In the genomic region with DNA sequence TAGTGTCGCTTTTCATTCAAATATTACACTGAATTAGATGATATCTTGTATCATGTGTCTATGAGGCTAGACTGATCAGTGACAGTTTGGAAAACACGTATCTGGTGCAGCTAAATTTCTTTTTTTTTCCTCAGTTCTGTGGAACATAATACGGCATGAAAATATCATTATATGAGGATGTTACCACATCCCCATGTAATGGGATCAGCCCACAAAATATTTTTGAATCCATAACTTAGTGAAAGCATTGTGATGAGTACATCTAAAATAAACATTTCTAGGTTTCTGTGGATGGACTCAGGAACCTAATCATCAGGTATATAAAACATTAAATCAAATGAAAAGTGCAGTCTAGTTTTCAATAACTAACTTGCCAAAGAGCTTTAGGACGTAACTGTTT, we compare ENCODE assay signal across 28 cellular contexts.
A peak's percentile ranks its signal among the peaks of the same experiment; 100 is the strongest.
DNase-seq lines count a peak whose midpoint lies in the region; FAIRE-seq and TF ChIP-seq lines count a peak whose summit lies in the region.
"Had no signal": no experiment of that assay in that cellular context is flagged by ENCODE, and none has a peak within 500 bp of the region (broad histone marks: within the 10 kb centered on the region; RNA-seq: fewer than 3 reads in every experiment).

No MANE protein-coding gene starts in this region.

- no peak for DNase-seq in HFFc6
- no peak for DNase-seq in caudate nucleus (lab: John Stamatoyannopoulos, UW)
- peak; percentile 11 for DNase-seq in myocyte (ENCODE audit: low read depth)
- DNase-seq in superior temporal gyrus (ENCODE audit: extremely low spot score), result peak; percentile 77
- DNase-seq in spleen, result no peak
- DNase-seq in stimulated activated CD4-positive, alpha-beta T cell treated with anti-CD3 and anti-CD28 coated beads, Interleukin-2, amount 100 ng/mL, for 48 hours, result no peak
- no peak for DNase-seq in stimulated activated CD4-positive, alpha-beta T cell treated with anti-CD3 and anti-CD28 coated beads, Interleukin-2, amount 100 ng/mL, for 24 hours
- DNase-seq in HTR-8/SVneo (ENCODE audit: insufficient read length, low spot score), result no peak
- DNase-seq: activated CD4-positive, alpha-beta T cell treated with anti-CD3 and anti-CD28 coated beads, Interleukin-2, amount 50 U/mL, for 1 hour; DND-41; effector memory CD8-positive, alpha-beta T cell; GOT3; MM.1S; natural killer cell; NCI-H1436; NCI-H510A treated with DMSO at 0.1 percent for 48 hours; pancreas; stimulated activated CD4-positive, alpha-beta T cell treated with anti-CD3 and anti-CD28 coated beads, Interleukin-4, amount 100 ng/mL, for 1 hour; stimulated activated naive CD4-positive, alpha-beta T cell treated with Interleukin-2 at 50 U/mL for 16 hours; WERI-Rb-1 had no signal

- no peaks in the 10 kb centered on the region for H3K36me3 ChIP-seq in spleen
- H3K36me3 ChIP-seq: pancreas, WERI-Rb-1 had no signal

- FAIRE-seq in HTR-8/SVneo (lab: Jason Lieb, UNC), result no peak
- FAIRE-seq: colon, GM12892, pancreas had no signal

- H3K27ac ChIP-seq in caudate nucleus (ENCODE audit: low read depth, low read length), result peak overlapping the region; percentile 90
- no peak overlapping the region for H3K27ac ChIP-seq in spleen
- H3K27ac ChIP-seq: pancreas, SK-N-MC, WERI-Rb-1 had no signal

- intact Hi-C loops in spleen (cut with DNase I; ENCODE audit: low total_unique reads), result loop anchor here (5.0 kb wide), 1 partner anchor 241 kb away; no protein-coding TSS in a partner anchor

- H3K9me3 ChIP-seq in spleen, result no peaks in the 10 kb centered on the region
- H3K9me3 ChIP-seq: pancreas had no signal

- no peaks in the 10 kb centered on the region for H3K9me3 Mint-ChIP-seq in HFFc6
- H3K9me3 Mint-ChIP-seq: activated T-helper 17 cell treated with anti-CD3 and anti-CD28 coated beads, Interleukin-2, amount 50 U/mL, for 72 hours; effector memory CD8-positive, alpha-beta T cell; memory B cell; natural killer cell had no signal

- TF ChIP-seq POLR2A in spleen (IDR thresholded peaks at IDR 0.05), result no peak

- 78 to 88% (median 83%) methylated on average over 4 of the region's 4 CpGs for WGBS in spleen, 5 donors

- H3K27me3 ChIP-seq in spleen (replicated peaks in 1 of 7), result no peaks in the 10 kb centered on the region
- H3K27me3 ChIP-seq: pancreas had no signal

- no peak overlapping the region for H3K4me3 ChIP-seq in spleen
- H3K4me3 ChIP-seq: pancreas, SK-N-MC, skin epidermis had no signal

- TF ChIP-seq CTCF in HFFc6 (IDR thresholded peaks at IDR 0.05) (no peak), spleen (IDR thresholded peaks at IDR 0.05 in 8 of 11, conservative IDR thresholded peaks at IDR 0.05 in 3 of 11) (no peak)

- no peaks in the 10 kb centered on the region for H3K4me1 ChIP-seq in spleen
- H3K4me1 ChIP-seq: pancreas had no signal

- no peaks in the 10 kb centered on the region for H3K36me3 Mint-ChIP-seq in HFFc6 (ENCODE audit: low read depth)
- H3K36me3 Mint-ChIP-seq: activated naive CD8-positive, alpha-beta T cell; memory B cell; natural killer cell had no signal

- H3K4me3 Mint-ChIP-seq in HFFc6, result peak overlapping the region; percentile 77; the same call in 1 of the 2 replicates
- H3K4me3 Mint-ChIP-seq: activated naive CD8-positive, alpha-beta T cell; activated T-helper 17 cell treated with anti-CD3 and anti-CD28 coated beads, Interleukin-2, amount 50 U/mL, for 72 hours; effector memory CD8-positive, alpha-beta T cell; memory B cell; natural killer cell; type B pancreatic cell had no signal

- no peak overlapping the region; the same call in 1 of the 2 replicates for H3K27ac Mint-ChIP-seq in HFFc6
- H3K27ac Mint-ChIP-seq: activated naive CD8-positive, alpha-beta T cell; activated T-helper 17 cell treated with anti-CD3 and anti-CD28 coated beads, Interleukin-2, amount 50 U/mL, for 72 hours; effector memory CD8-positive, alpha-beta T cell; memory B cell; natural killer cell; type B pancreatic cell had no signal

- peaks cover 33% of the 10 kb centered on the region for H3K4me1 Mint-ChIP-seq in HFFc6 (ENCODE audit: low read depth)
- H3K4me1 Mint-ChIP-seq: activated T-helper 17 cell treated with anti-CD3 and anti-CD28 coated beads, Interleukin-2, amount 50 U/mL, for 72 hours; memory B cell; natural killer cell had no signal

- no peaks in the 10 kb centered on the region for H3K27me3 Mint-ChIP-seq in HFFc6 (ENCODE audit: insufficient read depth)
- H3K27me3 Mint-ChIP-seq: activated naive CD8-positive, alpha-beta T cell; activated T-helper 17 cell treated with anti-CD3 and anti-CD28 coated beads, Interleukin-2, amount 50 U/mL, for 72 hours; effector memory CD8-positive, alpha-beta T cell; memory B cell; type B pancreatic cell had no signal

Comparison
In these comparisons a context has a peak if more than half of its experiments do, and no peak if none do; other contexts are left out.
1. DNase-seq: peak in myocyte (single experiment) and superior temporal gyrus (single experiment); none in HFFc6 (single experiment), caudate nucleus (0 of 61), spleen (single experiment), stimulated activated CD4-positive, alpha-beta T cell treated with anti-CD3 and anti-CD28 coated beads, Interleukin-2, amount 100 ng/mL, for 48 hours (0 of 2), stimulated activated CD4-positive, alpha-beta T cell treated with anti-CD3 and anti-CD28 coated beads, Interleukin-2, amount 100 ng/mL, for 24 hours (0 of 2) and HTR-8/SVneo (single experiment).